ENCODE assay signal across 24 cellular contexts in the genomic region with DNA sequence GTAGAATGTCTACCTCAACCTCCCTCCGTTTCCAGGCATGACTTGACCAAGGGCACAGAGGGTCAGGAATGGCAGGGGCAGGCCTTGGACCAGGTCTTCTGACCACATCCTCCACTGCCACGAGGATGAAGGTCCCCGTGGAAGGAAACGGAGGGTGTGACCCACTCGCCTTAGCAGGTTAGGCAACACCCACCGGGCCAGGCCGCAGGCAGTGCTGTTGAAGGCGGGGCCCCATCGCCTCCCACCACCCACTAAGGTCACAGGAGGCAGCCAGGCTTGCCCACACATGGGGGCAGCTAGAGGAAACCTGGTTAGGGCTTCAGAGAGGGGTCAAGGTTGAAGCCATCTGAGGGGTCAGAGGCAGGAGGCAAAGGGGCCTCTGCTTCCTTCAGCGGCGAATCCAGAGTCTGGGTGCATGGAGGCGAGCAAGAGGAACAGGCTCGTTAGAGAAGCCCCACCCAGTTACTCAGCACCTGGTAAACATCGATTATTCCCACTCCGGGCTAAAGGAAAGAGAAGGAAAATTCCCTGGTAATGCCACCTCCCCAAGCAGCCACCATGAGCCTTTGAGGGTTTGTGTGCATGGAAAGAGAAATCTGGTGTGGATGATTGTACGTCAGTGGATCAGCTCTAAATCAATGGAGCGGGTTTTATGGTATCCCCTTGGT. TPM values are rescaled to one million over a fixed set of nuclear protein-coding genes. Genes with fewer than 3 reads are reported as not detected.
"Had no signal": no experiment of that assay in that cellular context is flagged by ENCODE, and none has a peak within 500 bp of the region (broad histone marks: within the 10 kb centered on the region; RNA-seq: fewer than 3 reads in every experiment).

No MANE protein-coding gene starts in this region.

- ATAC-seq: activated T-cell treated with anti-CD3 and anti-CD28 coated beads, Interleukin-2, amount 50 U/mL, for 4 hours; left cardiac atrium; naive thymus-derived CD8-positive, alpha-beta T cell had no signal

- H3K9ac ChIP-seq: neural progenitor cell had no signal

- DNase-seq: activated CD4-positive, CD25-positive, alpha-beta regulatory T cell treated with anti-CD3 and anti-CD28 coated beads, Interleukin-2, amount 50 U/mL, for 72 hours; activated CD8-positive, alpha-beta memory T cell treated with anti-CD3 and anti-CD28 coated beads, Interleukin-2, amount 50 U/mL, for 4 hours; activated naive CD4-positive, alpha-beta T cell; activated T-cell treated with anti-CD3 and anti-CD28 coated beads, Interleukin-2, amount 50 U/mL, for 4 hours; adrenal gland; brain microvascular endothelial cell; colonic mucosa; glutamatergic neuron; hypothalamus; left cardiac atrium; mesendoderm; naive thymus-derived CD8-positive, alpha-beta T cell; retina; spleen; stimulated activated CD4-positive, alpha-beta T cell treated with anti-CD3 and anti-CD28 coated beads, Interleukin-4, amount 100 ng/mL, for 1 hour; stimulated activated naive CD4-positive, alpha-beta T cell; T-helper 1 cell; upper lobe of left lung; WERI-Rb-1 had no signal

- H3K27ac ChIP-seq: adrenal gland, ascending aorta, brain microvascular endothelial cell, colonic mucosa, neural progenitor cell, spleen, thoracic aorta, upper lobe of left lung, WERI-Rb-1 had no signal

- H3K27me3 ChIP-seq: ascending aorta, brain microvascular endothelial cell, colonic mucosa, upper lobe of left lung had no signal

- H3K9me3 ChIP-seq: adrenal gland, colonic mucosa, thoracic aorta had no signal

- H3K4me1 ChIP-seq: adrenal gland, colonic mucosa had no signal

- H3K4me3 ChIP-seq: adrenal gland, ascending aorta, colonic mucosa, neural progenitor cell, spleen, thoracic aorta, upper lobe of left lung had no signal

- H3K36me3 ChIP-seq: adrenal gland, ascending aorta, brain microvascular endothelial cell, colonic mucosa, neural progenitor cell, spleen, thoracic aorta, upper lobe of left lung, WERI-Rb-1 had no signal

RNA-seq across cellular contexts. Expression of a gene that starts 37.0 kb away (rescaled TPM):
- total RNA-seq: activated T-helper 2 cell treated with anti-CD3 and anti-CD28 coated beads, Interferon-gamma antibody, Interleukin-2, Interleukin-4, amounts not matched to agents 10 μg/mL and 5 μg/mL and 100 μg/mL, durations not matched to agents 14 hours and 24 hours and 36 hours; frontal cortex; spleen had no signal
